8 cellular contexts compared by ENCODE assay signal in the genomic region with DNA sequence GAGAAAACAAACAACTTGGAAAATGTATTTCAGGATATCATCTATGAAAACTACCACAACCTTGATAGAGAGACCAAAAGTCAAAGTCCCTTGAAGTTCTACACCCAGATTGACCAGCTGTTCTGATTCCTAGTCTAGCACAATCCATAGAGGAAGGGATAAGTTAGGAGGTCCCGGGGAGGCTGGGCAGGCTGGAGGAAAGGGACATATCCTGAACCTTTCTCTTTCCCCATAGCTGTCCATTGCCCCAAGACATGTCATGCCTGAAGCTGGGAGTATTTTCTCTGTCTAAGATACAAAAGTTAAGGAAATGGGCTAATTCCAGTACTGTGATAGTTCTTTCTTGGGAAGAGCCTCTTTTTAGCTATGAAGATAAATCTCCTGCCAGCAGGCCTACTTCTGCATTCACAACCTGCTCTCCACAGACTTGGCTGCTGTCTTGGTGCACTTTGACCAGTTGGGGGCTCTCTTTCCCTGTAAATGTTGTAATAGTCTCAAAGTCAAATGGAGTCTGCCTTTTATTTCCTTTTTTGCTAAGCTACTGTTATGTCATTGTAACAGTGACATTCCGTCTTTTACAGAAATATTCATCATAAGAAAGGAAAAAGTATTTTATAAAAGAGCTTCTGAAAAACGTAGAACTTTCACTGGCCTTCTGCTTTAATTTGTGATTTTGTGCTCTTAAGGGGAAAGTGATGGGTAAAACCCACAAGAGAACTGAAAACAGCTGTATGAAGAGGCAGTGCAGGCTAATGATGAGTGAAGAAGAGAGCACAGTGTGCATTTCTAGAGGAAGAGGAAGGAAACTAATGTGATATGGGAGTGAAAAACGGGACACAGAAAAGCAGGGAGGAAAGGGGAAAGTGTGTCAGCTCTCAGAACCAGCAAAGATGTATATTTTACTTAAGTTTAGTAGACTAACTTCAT. TPM values are rescaled to one million over a fixed set of nuclear protein-coding genes. Genes with fewer than 3 reads are reported as not detected.
DNase-seq lines count a peak whose midpoint lies in the region; ATAC-seq and TF ChIP-seq lines count a peak whose summit lies in the region.
"Not testable (repeated sequence)": the region's sequence is repeated elsewhere in the genome, so short reads cannot be mapped to it uniquely, and the experiment has no call there.

No MANE protein-coding gene starts in this region.

- H3K27ac ChIP-seq in CD4-positive, alpha-beta memory T cell (ENCODE audit: low read depth, low read length); cardiac muscle cell; neutrophil: not testable (repeated sequence)

- not testable (repeated sequence) for H3K27me3 ChIP-seq in CD4-positive, alpha-beta memory T cell (ENCODE audit: insufficient read depth, low read length); cardiac muscle cell; neutrophil

- H3K27ac Mint-ChIP-seq in CD4-positive, alpha-beta memory T cell = peak overlapping the region in 4 of 7 donors; percentile 2 to 72 (median 34)

- H3K9me3 ChIP-seq in CD4-positive, alpha-beta memory T cell (ENCODE audit: control insufficient read depth in 1 of 2, low read length in 2 of 2); cardiac muscle cell (ENCODE audit: low read depth); neutrophil: not testable (repeated sequence)

- DNase-seq in CD4-positive, alpha-beta memory T cell = peak in 4 of 5 donors; percentile 18 to 35 (median 30)
- DNase-seq in RPMI7951 (ENCODE audit: low read depth) = peak; percentile 15
- DNase-seq in amniotic epithelial cell (ENCODE audit: low read depth) = peak; percentile 10
- peak; percentile 17 to 24 for DNase-seq in cardiac muscle cell (ENCODE audit: low read depth in 1 of 2, low spot score in 1 of 2)

- CTCF ChIA-PET in CD4-positive, alpha-beta memory T cell (lab: Charles Lee; ENCODE audit: partially characterized antibody) = interaction anchor here (0.7 to 2.4 kb wide), 33 partner anchors 9 to 617 kb away, joined by 3 to 28 read pairs (median 4); a partner anchor contains a TSS

- H3K36me3 Mint-ChIP-seq in CD4-positive, alpha-beta memory T cell = not testable (repeated sequence)

- H3K4me1 ChIP-seq in CD4-positive, alpha-beta memory T cell (ENCODE audit: insufficient read depth, low read length); cardiac muscle cell (ENCODE audit: low read depth); neutrophil (ENCODE audit: control insufficient read depth in 1 of 2, insufficient read depth in 1 of 2, low read depth in 1 of 2, low read length in 1 of 2): not testable (repeated sequence)

- POLR2A ChIA-PET in CD4-positive, alpha-beta memory T cell (lab: Charles Lee; ENCODE audit: partially characterized antibody) = interaction anchor here (1.3 kb wide), 1 partner anchor 24 kb away, joined by 3 read pairs; no protein-coding TSS in a partner anchor

- not testable (repeated sequence) for H3K4me3 ChIP-seq in CD4-positive, alpha-beta memory T cell (ENCODE audit: low read length in 2 of 2); cardiac muscle cell; neutrophil (ENCODE audit: low read depth in 1 of 2, low read length in 1 of 2)

- peaks cover 6 to 11% (median 7%) of the 10 kb centered on the region in 4 donors for H3K4me1 Mint-ChIP-seq in CD4-positive, alpha-beta memory T cell

- TF ChIP-seq CTCF in cardiac muscle cell (IDR thresholded peaks at IDR 0.05; ENCODE audit: low read depth, low read length) = peak; percentile 59
- peak; percentile 35 for TF ChIP-seq CTCF in neutrophil (IDR thresholded peaks at IDR 0.05)

- not testable (repeated sequence) for H3K27me3 Mint-ChIP-seq in CD4-positive, alpha-beta memory T cell

- peak; percentile 97 for ATAC-seq in GM18909 (IDR thresholded peaks at IDR 0.05; ENCODE audit: poor library complexity, unreplicated experiment)
- peak; percentile 97 for ATAC-seq in HG02588 (IDR thresholded peaks at IDR 0.05; ENCODE audit: unreplicated experiment)
- ATAC-seq in HG03571 (IDR thresholded peaks at IDR 0.05; ENCODE audit: unreplicated experiment) = peak; percentile 82

- not testable (repeated sequence) for H3K36me3 ChIP-seq in CD4-positive, alpha-beta memory T cell (ENCODE audit: insufficient read depth, low read length); cardiac muscle cell; neutrophil

- H3K9me3 Mint-ChIP-seq in CD4-positive, alpha-beta memory T cell = not testable (repeated sequence)

- H3K4me3 Mint-ChIP-seq in CD4-positive, alpha-beta memory T cell = peak overlapping the region in 1 of 8 donors; percentile 13

- intact Hi-C loops in CD4-positive, alpha-beta memory T cell (cut with micrococcal nuclease) = loop anchor here (1.0 to 2.0 kb wide), 3 partner anchors 12 to 606 kb away; no protein-coding TSS in a partner anchor

RNA-seq across cellular contexts. Expression of a gene that starts 4.3 kb away (rescaled TPM):
- not detected for total RNA-seq in CD4-positive, alpha-beta memory T cell
- polyA plus RNA-seq in CD4-positive, alpha-beta memory T cell = not detected
- not detected in 2 replicates for total RNA-seq in RPMI7951 (2014; rRNA removed; shearing (Covaris generic))
- total RNA-seq in cardiac muscle cell = not detected in 2 replicates
- polyA plus RNA-seq in cardiac muscle cell = not detected in 2 replicates

RNA-seq across cellular contexts. Expression of a gene that starts 16.6 kb away (rescaled TPM):
- not detected for total RNA-seq in CD4-positive, alpha-beta memory T cell
- polyA plus RNA-seq in CD4-positive, alpha-beta memory T cell = not detected
- total RNA-seq in RPMI7951 (2014; rRNA removed; shearing (Covaris generic)) = not detected in 2 replicates
- total RNA-seq in cardiac muscle cell = not detected in 2 replicates
- not detected in 2 replicates for polyA plus RNA-seq in cardiac muscle cell

RNA-seq across cellular contexts. Expression of a gene that starts 18.9 kb away (rescaled TPM):
- total RNA-seq in CD4-positive, alpha-beta memory T cell = not detected
- not detected for polyA plus RNA-seq in CD4-positive, alpha-beta memory T cell
- not detected in 2 replicates for total RNA-seq in RPMI7951 (2014; rRNA removed; shearing (Covaris generic))
- not detected in 2 replicates for total RNA-seq in cardiac muscle cell
- not detected in 2 replicates for polyA plus RNA-seq in cardiac muscle cell

RNA-seq across cellular contexts. Expression of a gene that starts 23.9 kb away (rescaled TPM):
- total RNA-seq in CD4-positive, alpha-beta memory T cell = not detected
- not detected for polyA plus RNA-seq in CD4-positive, alpha-beta memory T cell
- not detected in 2 replicates for total RNA-seq in RPMI7951 (2014; rRNA removed; shearing (Covaris generic))
- total RNA-seq in cardiac muscle cell = not detected in 2 replicates
- polyA plus RNA-seq in cardiac muscle cell = not detected in 2 replicates

RNA-seq across cellular contexts. Expression of a gene that starts 34.0 kb away (rescaled TPM):
- not detected for total RNA-seq in CD4-positive, alpha-beta memory T cell
- not detected for polyA plus RNA-seq in CD4-positive, alpha-beta memory T cell
- total RNA-seq in RPMI7951 (2014; rRNA removed; shearing (Covaris generic)) = not detected in 2 replicates
- not detected in 2 replicates for total RNA-seq in cardiac muscle cell
- polyA plus RNA-seq in cardiac muscle cell = not detected in 2 replicates
